Comparison of ENCODE assay signal across 11 cellular contexts in genomic region chr10:86306628-86307278, GRCh38. TPM values are rescaled to one million over a fixed set of nuclear protein-coding genes. Genes with fewer than 3 reads are reported as not detected.
DNase-seq lines count a peak whose midpoint lies in the region; ATAC-seq and TF ChIP-seq lines count a peak whose summit lies in the region.
"Had no signal": no experiment of that assay in that cellular context is flagged by ENCODE, and none has a peak within 500 bp of the region (broad histone marks: within the 10 kb centered on the region; RNA-seq: fewer than 3 reads in every experiment).

No MANE protein-coding gene starts in this region.

- H3K9me3 ChIP-seq in PC-3 (ENCODE audit: low read length): no peaks in the 10 kb centered on the region

- H3K36me3 Mint-ChIP-seq in activated naive CD4-positive, alpha-beta T cell treated with anti-CD3 and anti-CD28 coated beads for 36 hours (ENCODE audit: low read depth): no peaks in the 10 kb centered on the region
- no peaks in the 10 kb centered on the region for H3K36me3 Mint-ChIP-seq in endothelial cell (ENCODE audit: low read depth, unreplicated experiment)
- H3K36me3 Mint-ChIP-seq in activated T-cell treated with anti-CD3 and anti-CD28 coated beads, Interleukin-2, amount 50 U/mL, for 72 hours (ENCODE audit: insufficient read depth in 2 of 2): no peaks in the 10 kb centered on the region

- no peaks in the 10 kb centered on the region for H3F3A ChIP-seq in PC-3 (ENCODE audit: low read length, unreplicated experiment)

- H3K9ac ChIP-seq in PC-3 (ENCODE audit: low read length): no peak overlapping the region

- no peak overlapping the region for H3K4me2 ChIP-seq in PC-3 (ENCODE audit: low read length)

- no peaks in the 10 kb centered on the region for H3K9me2 ChIP-seq in PC-3 (replicated peaks; ENCODE audit: low read length)

- H3K4me3 Mint-ChIP-seq in activated naive CD4-positive, alpha-beta T cell treated with anti-CD3 and anti-CD28 coated beads for 36 hours: no peak overlapping the region
- H3K4me3 Mint-ChIP-seq in endothelial cell (ENCODE audit: unreplicated experiment): no peak overlapping the region
- no peak overlapping the region for H3K4me3 Mint-ChIP-seq in activated T-cell treated with anti-CD3 and anti-CD28 coated beads, Interleukin-2, amount 50 U/mL, for 72 hours
- H3K4me3 Mint-ChIP-seq: HFFc6 had no signal

- TF ChIP-seq CTCF in PC-3 (conservative IDR thresholded peaks at IDR 0.05; ENCODE audit: low read depth, low read length) (no peak), endothelial cell (IDR thresholded peaks at IDR 0.05; ENCODE audit: unreplicated experiment) (no peak)

- ATAC-seq in PC-3 (no peak), sciatic nerve (no peak), GM21526 (IDR thresholded peaks at IDR 0.05; ENCODE audit: low FRiP score, unreplicated experiment) (no peak)
- ATAC-seq in activated T-cell treated with anti-CD3 and anti-CD28 coated beads, Interleukin-2, amount 50 U/mL, for 72 hours (replicated peaks in 1 of 2): no peak

- no peaks in the 10 kb centered on the region for H3K79me2 ChIP-seq in PC-3 (ENCODE audit: low read length)

- H3K9me3 Mint-ChIP-seq in activated naive CD4-positive, alpha-beta T cell treated with anti-CD3 and anti-CD28 coated beads for 36 hours: no peaks in the 10 kb centered on the region
- no peaks in the 10 kb centered on the region for H3K9me3 Mint-ChIP-seq in endothelial cell (ENCODE audit: unreplicated experiment)
- H3K9me3 Mint-ChIP-seq in activated T-cell treated with anti-CD3 and anti-CD28 coated beads, Interleukin-2, amount 50 U/mL, for 72 hours: no peaks in the 10 kb centered on the region

- CTCF ChIA-PET in activated naive CD4-positive, alpha-beta T cell treated with anti-CD3 and anti-CD28 coated beads for 36 hours (lab: Charles Lee): no interaction called here
- CTCF ChIA-PET in PC-3 (lab: Charles Lee): no interaction called here

- peaks cover 2% of the 10 kb centered on the region for H3K27me3 Mint-ChIP-seq in activated naive CD4-positive, alpha-beta T cell treated with anti-CD3 and anti-CD28 coated beads for 36 hours (ENCODE audit: low read depth)
- peaks cover 2% of the 10 kb centered on the region for H3K27me3 Mint-ChIP-seq in endothelial cell (ENCODE audit: unreplicated experiment)
- peaks cover 6% of the 10 kb centered on the region for H3K27me3 Mint-ChIP-seq in activated T-cell treated with anti-CD3 and anti-CD28 coated beads, Interleukin-2, amount 50 U/mL, for 72 hours (ENCODE audit: low read depth)

- H3K4me3 ChIP-seq in PC-3 (ENCODE audit: low read length): no peak overlapping the region
- H3K4me3 ChIP-seq: coronary artery had no signal

- H3K36me3 ChIP-seq in PC-3 (ENCODE audit: low read depth, low read length): no peaks in the 10 kb centered on the region

- POLR2A ChIA-PET in PC-3 (lab: Charles Lee; ENCODE audit: unreplicated experiment): no interaction called here

- no peak overlapping the region for H3K27ac ChIP-seq in PC-3 (ENCODE audit: low read length)
- H3K27ac ChIP-seq: C4-2B, coronary artery had no signal

- H3K27me3 ChIP-seq in PC-3 (ENCODE audit: low read length): no peaks in the 10 kb centered on the region

- intact Hi-C loops in activated naive CD4-positive, alpha-beta T cell treated with anti-CD3 and anti-CD28 coated beads for 36 hours (cut with micrococcal nuclease): no loop called here
- intact Hi-C loops in PC-3 (cut with micrococcal nuclease) (no loop called here), sciatic nerve (cut with DNase I) (no loop called here)

- H3K4me1 ChIP-seq in PC-3 (ENCODE audit: insufficient read depth, low read length): no peaks in the 10 kb centered on the region

- H2AFZ ChIP-seq in PC-3 (ENCODE audit: low read length): no peak overlapping the region

- no TSS peak for BruUV-seq in PC-3 (replicated peaks; lab: Mats Ljungman, UMichigan)

- no peaks in the 10 kb centered on the region for H4K20me1 ChIP-seq in PC-3 (ENCODE audit: low read length)

- H3K4me1 Mint-ChIP-seq in activated naive CD4-positive, alpha-beta T cell treated with anti-CD3 and anti-CD28 coated beads for 36 hours (ENCODE audit: low read depth): no peaks in the 10 kb centered on the region
- no peaks in the 10 kb centered on the region for H3K4me1 Mint-ChIP-seq in endothelial cell (ENCODE audit: unreplicated experiment)
- H3K4me1 Mint-ChIP-seq in activated T-cell treated with anti-CD3 and anti-CD28 coated beads, Interleukin-2, amount 50 U/mL, for 72 hours (ENCODE audit: low read depth): no peaks in the 10 kb centered on the region

- no peak overlapping the region for H3K27ac Mint-ChIP-seq in activated naive CD4-positive, alpha-beta T cell treated with anti-CD3 and anti-CD28 coated beads for 36 hours
- H3K27ac Mint-ChIP-seq in endothelial cell (ENCODE audit: unreplicated experiment): no peak overlapping the region
- H3K27ac Mint-ChIP-seq in activated T-cell treated with anti-CD3 and anti-CD28 coated beads, Interleukin-2, amount 50 U/mL, for 72 hours: no peak overlapping the region
- H3K27ac Mint-ChIP-seq: HFFc6 had no signal

- DNase-seq in activated naive CD4-positive, alpha-beta T cell treated with anti-CD3 and anti-CD28 coated beads for 36 hours: peak; percentile 63
- DNase-seq in activated naive CD4-positive, alpha-beta T cell (lab: John Stamatoyannopoulos, UW): no peak
- DNase-seq in PC-3 (peak; percentile 24), endothelial cell (ENCODE audit: low spot score) (peak; percentile 62), sciatic nerve (ENCODE audit: low spot score) (peak; percentile 42)
- DNase-seq in activated T-cell treated with anti-CD3 and anti-CD28 coated beads, Interleukin-2, amount 50 U/mL, for 72 hours: no peak
- DNase-seq in effector CD8-positive, alpha-beta T cell (lab: John Stamatoyannopoulos, UW): no peak
- DNase-seq: HFFc6 had no signal

RNA-seq across cellular contexts. Expression of gene GRID1, which starts 59.8 kb away (rescaled TPM):
- total RNA-seq in activated naive CD4-positive, alpha-beta T cell treated with anti-CD3 and anti-CD28 coated beads for 36 hours: not detected
- total RNA-seq in PC-3 (2014; rRNA removed) (not detected in 2 replicates), endothelial cell (ENCODE audit: unreplicated experiment) (0.26 TPM), sciatic nerve (15.4 TPM)
- not detected for total RNA-seq in activated T-cell treated with anti-CD3 and anti-CD28 coated beads, Interleukin-2, amount 50 U/mL, for 72 hours
- total RNA-seq: HFFc6 had no signal

Comparison
In these comparisons a context has a peak if more than half of its experiments do, and no peak if none do; other contexts are left out.
1. DNase-seq: peak in activated naive CD4-positive, alpha-beta T cell treated with anti-CD3 and anti-CD28 coated beads for 36 hours (single experiment), PC-3 (single experiment), endothelial cell (single experiment) and sciatic nerve (single experiment); none in activated naive CD4-positive, alpha-beta T cell (0 of 4), activated T-cell treated with anti-CD3 and anti-CD28 coated beads, Interleukin-2, amount 50 U/mL, for 72 hours (0 of 2) and effector CD8-positive, alpha-beta T cell (single experiment).
2. RNA of gene GRID1, which starts 59.8 kb away (total RNA-seq): 15.4 TPM in sciatic nerve (single experiment); 0.26 TPM in endothelial cell (single experiment), not detected in activated T-cell treated with anti-CD3 and anti-CD28 coated beads, Interleukin-2, amount 50 U/mL, for 72 hours, not detected in activated naive CD4-positive, alpha-beta T cell treated with anti-CD3 and anti-CD28 coated beads for 36 hours and not detected in PC-3; every median in the first group is over 10 times any median in the second.